28 cellular contexts compared by ENCODE assay signal in the genomic region with DNA sequence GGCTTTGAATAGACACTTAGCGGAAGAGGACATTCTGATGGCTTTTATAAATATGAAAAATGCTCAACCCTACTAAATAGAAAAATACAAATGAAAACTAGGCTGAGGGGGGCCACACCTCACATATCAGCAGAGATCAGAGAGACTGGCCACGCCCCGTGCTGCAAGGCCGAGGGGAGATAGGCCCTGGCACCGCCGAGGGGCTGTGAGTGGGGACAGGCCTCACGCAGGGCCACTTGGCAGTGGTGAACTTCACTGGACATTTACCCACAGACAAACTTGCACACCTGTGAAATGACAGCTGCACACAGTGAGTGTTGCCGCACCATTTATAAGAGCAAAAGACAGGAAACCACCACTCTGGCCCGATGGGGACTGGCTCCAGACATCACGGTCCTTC. TPM values are rescaled to one million over a fixed set of nuclear protein-coding genes. Genes with fewer than 3 reads are reported as not detected.
DNase-seq lines count a peak whose midpoint lies in the region; ATAC-seq and TF ChIP-seq lines count a peak whose summit lies in the region.
"Had no signal": no experiment of that assay in that cellular context is flagged by ENCODE, and none has a peak within 500 bp of the region (broad histone marks: within the 10 kb centered on the region; RNA-seq: fewer than 3 reads in every experiment).

No MANE protein-coding gene starts in this region.

- no peaks in the 10 kb centered on the region for H3K9me2 ChIP-seq in GM23338 (ENCODE audit: insufficient read depth)
- H3K9me2 ChIP-seq: SK-N-SH had no signal

- H3K4me1 ChIP-seq in BLaER1 (peaks cover 56% of the 10 kb centered on the region), GM23338 (ENCODE audit: insufficient read depth) (peaks cover 29% of the 10 kb centered on the region)

- H4K20me1 ChIP-seq in BLaER1 (peaks cover 80% of the 10 kb centered on the region), GM23338 (replicated peaks; ENCODE audit: insufficient read depth) (peaks cover 12% of the 10 kb centered on the region)

- peaks cover 54% of the 10 kb centered on the region for H3K79me2 ChIP-seq in GM23338 (replicated peaks; ENCODE audit: insufficient read depth)

- no peaks in the 10 kb centered on the region for H3K27me3 ChIP-seq in BLaER1
- H3K27me3 ChIP-seq in GM23338 (ENCODE audit: insufficient read depth): no peaks in the 10 kb centered on the region
- H3K27me3 ChIP-seq: MG63 had no signal

- no peak for DNase-seq in GM23338 (ENCODE audit: low spot score)
- peak; percentile 23 for DNase-seq in myocyte (ENCODE audit: low read depth)
- no peak for DNase-seq in HK-2 (ENCODE audit: unreplicated experiment)
- DNase-seq in activated naive CD4-positive, alpha-beta T cell treated with anti-CD3 and anti-CD28 coated beads for 36 hours: no peak
- DNase-seq: 8988T; CD4-positive, alpha-beta memory T cell; COR-L47; DMS 273 treated with DMSO at 0.1 percent for 48 hours; DMS79; EL; GDM1; H7; KG1; MG63; NCI-H1694; NCI-H2029 treated with DMSO at 0.1 percent for 48 hours; NCI-H69; NK-92 treated with Interleukin-12 subunit alpha and Interleukin-12 subunit beta, amount 100 ng/mL, for 24 hours; PC-3; SK-N-SH; SW 1271 had no signal

- peak overlapping the region; percentile 75 for H3K4me2 ChIP-seq in BLaER1
- no peak overlapping the region for H3K4me2 ChIP-seq in GM23338
- H3K4me2 ChIP-seq: SK-N-SH had no signal

- H3K27me3 Mint-ChIP-seq in GM23338 (ENCODE audit: insufficient read depth, low read depth, poor library complexity): peaks cover 6% of the 10 kb centered on the region
- no peaks in the 10 kb centered on the region for H3K27me3 Mint-ChIP-seq in activated naive CD4-positive, alpha-beta T cell treated with anti-CD3 and anti-CD28 coated beads for 36 hours (ENCODE audit: low read depth)
- H3K27me3 Mint-ChIP-seq: CD4-positive, alpha-beta memory T cell had no signal

- ATAC-seq in GM23338 (no peak), GM18511 (IDR thresholded peaks at IDR 0.05; ENCODE audit: unreplicated experiment) (no peak), GM18858 (IDR thresholded peaks at IDR 0.05; ENCODE audit: unreplicated experiment) (no peak)
- ATAC-seq: GM12878, PC-3 had no signal

- H3K27ac Mint-ChIP-seq in GM23338: 0 out of 2 replicates have a peak overlapping the region, but pooled peaks have one; percentile 10
- no peak overlapping the region for H3K27ac Mint-ChIP-seq in activated naive CD4-positive, alpha-beta T cell treated with anti-CD3 and anti-CD28 coated beads for 36 hours
- H3K27ac Mint-ChIP-seq: CD4-positive, alpha-beta memory T cell had no signal

- H3K4me3 ChIP-seq in BLaER1: no peak overlapping the region
- H3K4me3 ChIP-seq in GM23338: no peak overlapping the region
- H3K4me3 ChIP-seq: GM12878, MG63 had no signal

- H3K27ac ChIP-seq in BLaER1 (peak overlapping the region; percentile 43; the same call in 1 of the 2 replicates), GM23338 (ENCODE audit: low read depth) (no peak overlapping the region), VCaP (peak overlapping the region; percentile 100; the same call in 1 of the 2 replicates)

- no peak overlapping the region for H2AFZ ChIP-seq in GM23338

- peaks cover 8% of the 10 kb centered on the region; the same call in 1 of the 2 replicates for H3F3A ChIP-seq in GM23338 (replicated peaks; ENCODE audit: low read depth)

- H3K4me1 Mint-ChIP-seq in GM23338: peaks cover 50% of the 10 kb centered on the region
- peaks cover 10% of the 10 kb centered on the region for H3K4me1 Mint-ChIP-seq in activated naive CD4-positive, alpha-beta T cell treated with anti-CD3 and anti-CD28 coated beads for 36 hours (ENCODE audit: low read depth)

- peaks cover 6% of the 10 kb centered on the region; the same call in 2 of the 3 replicates for H3K9me3 Mint-ChIP-seq in GM23338
- H3K9me3 Mint-ChIP-seq in activated naive CD4-positive, alpha-beta T cell treated with anti-CD3 and anti-CD28 coated beads for 36 hours: no peaks in the 10 kb centered on the region

- H3K36me3 Mint-ChIP-seq in GM23338 (ENCODE audit: low read depth): peaks cover 10% of the 10 kb centered on the region
- peaks cover 3% of the 10 kb centered on the region for H3K36me3 Mint-ChIP-seq in activated naive CD4-positive, alpha-beta T cell treated with anti-CD3 and anti-CD28 coated beads for 36 hours (ENCODE audit: low read depth)

- intact Hi-C loops in activated naive CD4-positive, alpha-beta T cell treated with anti-CD3 and anti-CD28 coated beads for 36 hours (cut with micrococcal nuclease): no loop called here

- TF ChIP-seq CTCF in GM23338 (conservative IDR thresholded peaks at IDR 0.05; ENCODE audit: low read depth in 2 of 2): no peak
- TF ChIP-seq CTCF in VCaP (conservative IDR thresholded peaks at IDR 0.05): no peak

- peaks cover 9% of the 10 kb centered on the region for H3K9me3 ChIP-seq in BLaER1
- H3K9me3 ChIP-seq: MG63, SK-N-SH had no signal

- H3K9ac ChIP-seq in BLaER1: no peak overlapping the region
- H3K9ac ChIP-seq: SK-N-SH had no signal

- CTCF ChIA-PET in activated naive CD4-positive, alpha-beta T cell treated with anti-CD3 and anti-CD28 coated beads for 36 hours (lab: Charles Lee): no interaction called here

- no peak overlapping the region for H3K4me3 Mint-ChIP-seq in GM23338
- H3K4me3 Mint-ChIP-seq in activated naive CD4-positive, alpha-beta T cell treated with anti-CD3 and anti-CD28 coated beads for 36 hours: no peak overlapping the region
- H3K4me3 Mint-ChIP-seq: CD4-positive, alpha-beta memory T cell had no signal

- H3K36me3 ChIP-seq in BLaER1 (peaks cover 22% of the 10 kb centered on the region), GM23338 (ENCODE audit: insufficient read depth) (no peaks in the 10 kb centered on the region)

TF ChIP-seq in GM23338, 12 proteins besides CTCF, POLR2A, EP300 and RAD21:
- TF ChIP-seq ZNF114 (CRISPR knock-in tag; IDR thresholded peaks at IDR 0.05) (no peak), POLR2AphosphoS5 (IDR thresholded peaks at IDR 0.05; ENCODE audit: low read depth) (no peak), NANOG (IDR thresholded peaks at IDR 0.05; ENCODE audit: borderline replicate concordance) (no peak), EZH2phosphoT487 (IDR thresholded peaks at IDR 0.05; ENCODE audit: unreplicated experiment) (no peak), JUNB (IDR thresholded peaks at IDR 0.05; ENCODE audit: unreplicated experiment) (no peak), ZNF331 (CRISPR knock-in tag; IDR thresholded peaks at IDR 0.05; ENCODE audit: low read depth) (no peak), STAT1 (IDR thresholded peaks at IDR 0.05; ENCODE audit: unreplicated experiment) (no peak), EZH2 (IDR thresholded peaks at IDR 0.05; ENCODE audit: low read depth, unreplicated experiment) (no peak), CREB1 (CRISPR knock-in tag; IDR thresholded peaks at IDR 0.05; ENCODE audit: low read depth) (no peak)
- TF ChIP-seq, protein P1, sequence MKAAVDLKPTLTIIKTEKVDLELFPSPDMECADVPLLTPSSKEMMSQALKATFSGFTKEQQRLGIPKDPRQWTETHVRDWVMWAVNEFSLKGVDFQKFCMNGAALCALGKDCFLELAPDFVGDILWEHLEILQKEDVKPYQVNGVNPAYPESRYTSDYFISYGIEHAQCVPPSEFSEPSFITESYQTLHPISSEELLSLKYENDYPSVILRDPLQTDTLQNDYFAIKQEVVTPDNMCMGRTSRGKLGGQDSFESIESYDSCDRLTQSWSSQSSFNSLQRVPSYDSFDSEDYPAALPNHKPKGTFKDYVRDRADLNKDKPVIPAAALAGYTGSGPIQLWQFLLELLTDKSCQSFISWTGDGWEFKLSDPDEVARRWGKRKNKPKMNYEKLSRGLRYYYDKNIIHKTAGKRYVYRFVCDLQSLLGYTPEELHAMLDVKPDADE (IDR thresholded peaks at IDR 0.05): no peak
- TF ChIP-seq, protein P2, sequence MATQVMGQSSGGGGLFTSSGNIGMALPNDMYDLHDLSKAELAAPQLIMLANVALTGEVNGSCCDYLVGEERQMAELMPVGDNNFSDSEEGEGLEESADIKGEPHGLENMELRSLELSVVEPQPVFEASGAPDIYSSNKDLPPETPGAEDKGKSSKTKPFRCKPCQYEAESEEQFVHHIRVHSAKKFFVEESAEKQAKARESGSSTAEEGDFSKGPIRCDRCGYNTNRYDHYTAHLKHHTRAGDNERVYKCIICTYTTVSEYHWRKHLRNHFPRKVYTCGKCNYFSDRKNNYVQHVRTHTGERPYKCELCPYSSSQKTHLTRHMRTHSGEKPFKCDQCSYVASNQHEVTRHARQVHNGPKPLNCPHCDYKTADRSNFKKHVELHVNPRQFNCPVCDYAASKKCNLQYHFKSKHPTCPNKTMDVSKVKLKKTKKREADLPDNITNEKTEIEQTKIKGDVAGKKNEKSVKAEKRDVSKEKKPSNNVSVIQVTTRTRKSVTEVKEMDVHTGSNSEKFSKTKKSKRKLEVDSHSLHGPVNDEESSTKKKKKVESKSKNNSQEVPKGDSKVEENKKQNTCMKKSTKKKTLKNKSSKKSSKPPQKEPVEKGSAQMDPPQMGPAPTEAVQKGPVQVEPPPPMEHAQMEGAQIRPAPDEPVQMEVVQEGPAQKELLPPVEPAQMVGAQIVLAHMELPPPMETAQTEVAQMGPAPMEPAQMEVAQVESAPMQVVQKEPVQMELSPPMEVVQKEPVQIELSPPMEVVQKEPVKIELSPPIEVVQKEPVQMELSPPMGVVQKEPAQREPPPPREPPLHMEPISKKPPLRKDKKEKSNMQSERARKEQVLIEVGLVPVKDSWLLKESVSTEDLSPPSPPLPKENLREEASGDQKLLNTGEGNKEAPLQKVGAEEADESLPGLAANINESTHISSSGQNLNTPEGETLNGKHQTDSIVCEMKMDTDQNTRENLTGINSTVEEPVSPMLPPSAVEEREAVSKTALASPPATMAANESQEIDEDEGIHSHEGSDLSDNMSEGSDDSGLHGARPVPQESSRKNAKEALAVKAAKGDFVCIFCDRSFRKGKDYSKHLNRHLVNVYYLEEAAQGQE (IDR thresholded peaks at IDR 0.05; ENCODE audit: unreplicated experiment): no peak

RNA-seq across cellular contexts. Expression of a gene that starts 25.6 kb away (rescaled TPM):
- total RNA-seq in GM23338 (2014; rRNA removed; shearing (Covaris generic)): 31.7 and 35.4 TPM in 2 replicates
- 28.3 and 28.7 TPM in 2 replicates for polyA plus RNA-seq in GM23338 (2016; fragmentation: Nextera tagmentation; extraction: Ambion mirVana)
- 5.8 and 8.5 TPM in 2 replicates for total RNA-seq in myocyte
- 19.9 TPM for polyA plus RNA-seq in myocyte (2012)
- 10 to 100 TPM; 16.9 to 18.1 TPM for total RNA-seq in activated naive CD4-positive, alpha-beta T cell treated with anti-CD3 and anti-CD28 coated beads for 36 hours

RNA-seq across cellular contexts. Expression of a gene that starts 45.6 kb away (rescaled TPM):
- total RNA-seq in GM23338 (2014; rRNA removed; shearing (Covaris generic)): 3.8 and 6.2 TPM in 2 replicates
- polyA plus RNA-seq in GM23338 (2016; fragmentation: Nextera tagmentation; extraction: Ambion mirVana): 2.8 and 3.6 TPM in 2 replicates
- total RNA-seq in myocyte: not detected in 2 replicates
- not detected for polyA plus RNA-seq in myocyte (2012)
- total RNA-seq in activated naive CD4-positive, alpha-beta T cell treated with anti-CD3 and anti-CD28 coated beads for 36 hours: not detected
- total RNA-seq: CD4-positive, alpha-beta memory T cell; GM12878; H7 had no signal
- polyA plus RNA-seq: CD4-positive, alpha-beta memory T cell; GM12878; SK-N-SH had no signal

RNA-seq across cellular contexts. Expression of a gene that starts 52.9 kb away (rescaled TPM):
- not detected in 2 replicates for total RNA-seq in GM23338 (2014; rRNA removed; shearing (Covaris generic))
- polyA plus RNA-seq in GM23338 (2016; fragmentation: Nextera tagmentation; extraction: Ambion mirVana): not detected in 2 replicates
- total RNA-seq in myocyte: not detected in 2 replicates
- polyA plus RNA-seq in myocyte (2012): not detected
- total RNA-seq in activated naive CD4-positive, alpha-beta T cell treated with anti-CD3 and anti-CD28 coated beads for 36 hours: not detected
- total RNA-seq: CD4-positive, alpha-beta memory T cell; H7; NCI-H460; PC-3 had no signal
- polyA plus RNA-seq: BJ; CD4-positive, alpha-beta memory T cell; GM12878; SK-N-SH had no signal
